In genomic region chr6:42727627-42728026, GRCh38 we compare ENCODE assay signal across 12 cellular contexts. TPM values are rescaled to one million over a fixed set of nuclear protein-coding genes. Genes with fewer than 3 reads are reported as not detected.
DNase-seq lines count a peak whose midpoint lies in the region; ATAC-seq and TF ChIP-seq lines count a peak whose summit lies in the region.
"Had no signal": no experiment of that assay in that cellular context is flagged by ENCODE, and none has a peak within 500 bp of the region (broad histone marks: within the 10 kb centered on the region; RNA-seq: fewer than 3 reads in every experiment).

No MANE protein-coding gene starts in this region.

- peaks cover 16% of the 10 kb centered on the region for H3K4me1 Mint-ChIP-seq in Calu3 (ENCODE audit: low read depth, unreplicated experiment)
- H3K4me1 Mint-ChIP-seq in activated T-helper 2 cell treated with anti-CD3 and anti-CD28 coated beads, Interferon-gamma antibody, Interleukin-2, Interleukin-4, amounts not matched to agents 10 μg/mL and 5 μg/mL and 100 μg/mL, durations not matched to agents 14 hours and 24 hours and 36 hours (ENCODE audit: low read depth) = peaks cover 19% of the 10 kb centered on the region

- H3K4me3 ChIP-seq in skin epidermis = peak overlapping the region in 4 of 7 experiments; percentile 41 to 53 (median 50)

- peak overlapping the region in 13 of 21 experiments; percentile 48 to 86 (median 70) for H3K27ac ChIP-seq in skin epidermis
- H3K27ac ChIP-seq: foreskin keratinocyte had no signal

- peaks cover 8% of the 10 kb centered on the region for H3K36me3 Mint-ChIP-seq in Calu3 (ENCODE audit: insufficient read depth, unreplicated experiment)
- no peaks in the 10 kb centered on the region for H3K36me3 Mint-ChIP-seq in activated T-helper 2 cell treated with anti-CD3 and anti-CD28 coated beads, Interferon-gamma antibody, Interleukin-2, Interleukin-4, amounts not matched to agents 10 μg/mL and 5 μg/mL and 100 μg/mL, durations not matched to agents 14 hours and 24 hours and 36 hours (ENCODE audit: low read depth)

- BruUV-seq in Calu3 (replicated peaks; lab: Mats Ljungman, UMichigan) = no TSS peak

- CTCF ChIA-PET in Calu3 (lab: Charles Lee) = interaction anchor here (0.9 to 2.6 kb wide), 6 partner anchors 10 to 558 kb away, joined by 3 to 14 read pairs (median 6); partner anchors contain the start of gene TBCC

- H3K9me3 Mint-ChIP-seq in Calu3 (ENCODE audit: low read depth, unreplicated experiment) = no peaks in the 10 kb centered on the region
- H3K9me3 Mint-ChIP-seq in activated T-helper 2 cell treated with anti-CD3 and anti-CD28 coated beads, Interferon-gamma antibody, Interleukin-2, Interleukin-4, amounts not matched to agents 10 μg/mL and 5 μg/mL and 100 μg/mL, durations not matched to agents 14 hours and 24 hours and 36 hours = no peaks in the 10 kb centered on the region

- H3K27me3 Mint-ChIP-seq in Calu3 (ENCODE audit: unreplicated experiment) = no peaks in the 10 kb centered on the region
- no peaks in the 10 kb centered on the region for H3K27me3 Mint-ChIP-seq in activated T-helper 2 cell treated with anti-CD3 and anti-CD28 coated beads, Interferon-gamma antibody, Interleukin-2, Interleukin-4, amounts not matched to agents 10 μg/mL and 5 μg/mL and 100 μg/mL, durations not matched to agents 14 hours and 24 hours and 36 hours (ENCODE audit: low read depth)

- H3K4me3 Mint-ChIP-seq in Calu3 (ENCODE audit: low read depth, unreplicated experiment) = peak overlapping the region; percentile 78
- peak overlapping the region; percentile 39 for H3K4me3 Mint-ChIP-seq in activated T-helper 2 cell treated with anti-CD3 and anti-CD28 coated beads, Interferon-gamma antibody, Interleukin-2, Interleukin-4, amounts not matched to agents 10 μg/mL and 5 μg/mL and 100 μg/mL, durations not matched to agents 14 hours and 24 hours and 36 hours (ENCODE audit: low read depth)

- no peak for TF ChIP-seq CTCF in Calu3 (IDR thresholded peaks at IDR 0.05; ENCODE audit: unreplicated experiment)

- H3K27ac Mint-ChIP-seq in Calu3 (ENCODE audit: unreplicated experiment) = no peak overlapping the region
- peak overlapping the region; percentile 63 for H3K27ac Mint-ChIP-seq in activated T-helper 2 cell treated with anti-CD3 and anti-CD28 coated beads, Interferon-gamma antibody, Interleukin-2, Interleukin-4, amounts not matched to agents 10 μg/mL and 5 μg/mL and 100 μg/mL, durations not matched to agents 14 hours and 24 hours and 36 hours

- ATAC-seq in left cardiac atrium = peak in 1 of 2 donors; percentile 10

- intact Hi-C loops in Calu3 (cut with micrococcal nuclease; ENCODE audit: unreplicated experiment) = loop anchor here (5.0 kb wide), 1 partner anchor 365 kb away; no protein-coding TSS in a partner anchor
- intact Hi-C loops in activated T-helper 2 cell treated with anti-CD3 and anti-CD28 coated beads, Interferon-gamma antibody, Interleukin-2, Interleukin-4, amounts not matched to agents 10 μg/mL and 5 μg/mL and 100 μg/mL, durations not matched to agents 14 hours and 24 hours and 36 hours (cut with micrococcal nuclease) = loop anchor here (2.0 kb wide), 1 partner anchor 171 kb away; no protein-coding TSS in a partner anchor
- intact Hi-C loops in left cardiac atrium (cut with DNase I) = loop anchor here in 1 of 2 donors (5.0 to 10.0 kb wide), 2 partner anchors 65 to 147 kb away; partner anchors contain the start of gene RPL7L1
- intact Hi-C loops in head of caudate nucleus (cut with DNase I) = loop anchor here (5.0 to 10.0 kb wide), 3 partner anchors 57 to 147 kb away; partner anchors contain the start of genes BICRAL and RPL7L1

- no peak for DNase-seq in Calu3
- no peak for DNase-seq in activated T-helper 2 cell treated with anti-CD3 and anti-CD28 coated beads, Interferon-gamma antibody, Interleukin-2, Interleukin-4, amounts not matched to agents 10 μg/mL and 5 μg/mL and 100 μg/mL, durations not matched to agents 14 hours and 24 hours and 36 hours (ENCODE audit: low spot score)
- peak; percentile 38 for DNase-seq in left cardiac atrium
- no peak for DNase-seq in head of caudate nucleus
- no peak for DNase-seq in activated CD8-positive, alpha-beta memory T cell treated with anti-CD3 and anti-CD28 coated beads for 24 hours
- DNase-seq in SIG-M5 (lab: John Stamatoyannopoulos, UW) = no peak
- DNase-seq in NOMO-1 treated with dmso at 0.1 percent for 144 hours (lab: John Stamatoyannopoulos, UW; ENCODE audit: unreplicated experiment) = no peak
- DNase-seq: foreskin keratinocyte, KG1, NCI-H510A had no signal

RNA-seq across cellular contexts. Expression of gene PRPH2, which starts 5.2 kb away (rescaled TPM):
- total RNA-seq in Calu3 (2022) (not detected in 2 replicates), left cardiac atrium (1 to 10 TPM; 1.1 to 1.2 TPM)
- not detected in 2 replicates for total RNA-seq in activated T-helper 2 cell treated with anti-CD3 and anti-CD28 coated beads, Interferon-gamma antibody, Interleukin-2, Interleukin-4, amounts not matched to agents 10 μg/mL and 5 μg/mL and 100 μg/mL, durations not matched to agents 14 hours and 24 hours and 36 hours
- total RNA-seq: foreskin keratinocyte, G401 had no signal

RNA-seq across cellular contexts. Expression of gene TBCC, which starts 18.3 kb away (rescaled TPM):
- 36.2 and 42.7 TPM in 2 replicates for total RNA-seq in Calu3 (2022)
- total RNA-seq in activated T-helper 2 cell treated with anti-CD3 and anti-CD28 coated beads, Interferon-gamma antibody, Interleukin-2, Interleukin-4, amounts not matched to agents 10 μg/mL and 5 μg/mL and 100 μg/mL, durations not matched to agents 14 hours and 24 hours and 36 hours = 17.7 and 19.5 TPM in 2 replicates
- 10 to 100 TPM; 12.2 to 13.0 TPM for total RNA-seq in left cardiac atrium

RNA-seq across cellular contexts. Expression of gene BICRAL, which starts 54.2 kb away (rescaled TPM):
- 17.6 and 19.2 TPM in 2 replicates for total RNA-seq in Calu3 (2022)
- total RNA-seq in activated T-helper 2 cell treated with anti-CD3 and anti-CD28 coated beads, Interferon-gamma antibody, Interleukin-2, Interleukin-4, amounts not matched to agents 10 μg/mL and 5 μg/mL and 100 μg/mL, durations not matched to agents 14 hours and 24 hours and 36 hours = 14.2 and 14.4 TPM in 2 replicates
- total RNA-seq in left cardiac atrium = 10 to 100 TPM; 10.0 to 10.7 TPM
